28 cellular contexts compared by ENCODE assay signal in the genomic region with DNA sequence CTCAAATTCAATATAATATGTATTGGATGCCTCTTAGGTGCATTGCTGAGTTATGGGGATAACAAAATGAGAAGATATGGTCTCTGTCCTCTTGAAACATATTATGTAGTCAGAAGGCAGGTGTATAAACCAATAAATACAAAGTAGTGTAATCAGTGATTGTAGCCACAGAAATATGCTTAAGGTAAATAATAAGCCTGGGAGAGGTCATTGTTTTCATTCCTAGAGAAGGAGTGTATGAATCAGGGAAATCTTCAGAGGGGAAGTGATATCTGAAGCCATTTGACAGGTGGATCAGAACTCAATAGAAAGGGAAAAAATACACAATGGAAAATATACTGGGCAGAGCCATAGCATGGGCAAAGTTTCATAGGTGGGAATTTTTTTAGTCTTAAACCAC.
"Had no signal": no experiment of that assay in that cellular context is flagged by ENCODE, and none has a peak within 500 bp of the region (broad histone marks: within the 10 kb centered on the region; RNA-seq: fewer than 3 reads in every experiment).

No MANE protein-coding gene starts in this region.

- H3K9me3 Mint-ChIP-seq: activated CD4-positive, alpha-beta T cell treated with anti-CD3 and anti-CD28 coated beads, Interleukin-2, amount 10 ng/mL, durations not matched to agents 24 days and 14 days; activated T-cell treated with anti-CD3 and anti-CD28 coated beads, Interleukin-2, amount 50 U/mL, for 24 hours; T-helper 1 cell treated with Interleukin-12 subunit alpha and Interleukin-12 subunit beta and Interleukin-4 antibody, amounts not matched to agents 30 μg/mL and 1 μg/mL, for 36 hours; T-helper 2 cell treated with Interferon-gamma antibody and Interleukin-4, amounts not matched to agents 5 μg/mL and 100 μg/mL, for 36 hours had no signal

- H3K27ac ChIP-seq: adrenal gland, body of pancreas, SJSA1 had no signal

- H3K4me3 ChIP-seq: adrenal gland, body of pancreas, SJSA1 had no signal

- H3K9ac ChIP-seq: SK-N-SH had no signal

- H3K9me3 ChIP-seq: adrenal gland, body of pancreas, SJSA1, SK-N-SH had no signal

- H3K27me3 Mint-ChIP-seq: activated CD4-positive, alpha-beta T cell treated with anti-CD3 and anti-CD28 coated beads, Interleukin-2, amount 10 ng/mL, durations not matched to agents 24 days and 14 days; activated T-cell treated with anti-CD3 and anti-CD28 coated beads, Interleukin-2, amount 50 U/mL, for 24 hours had no signal

- H3K4me3 Mint-ChIP-seq: activated CD4-positive, alpha-beta T cell treated with anti-CD3 and anti-CD28 coated beads, Interleukin-2, amount 10 ng/mL, durations not matched to agents 24 days and 14 days; activated CD8-positive, alpha-beta T cell treated with anti-CD3 and anti-CD28 coated beads, Interleukin-2, amount 10 ng/mL, durations not matched to agents 7 days and 5 days; activated naive CD4-positive, alpha-beta T cell treated with anti-CD3 and anti-CD28 coated beads for 36 hours; activated T-cell treated with anti-CD3 and anti-CD28 coated beads, Interleukin-2, amount 50 U/mL, for 24 hours; T-helper 1 cell treated with Interleukin-12 subunit alpha and Interleukin-12 subunit beta and Interleukin-4 antibody, amounts not matched to agents 30 μg/mL and 1 μg/mL, for 36 hours; T-helper 2 cell treated with Interferon-gamma antibody and Interleukin-4, amounts not matched to agents 5 μg/mL and 100 μg/mL, for 36 hours had no signal

- H3K4me1 Mint-ChIP-seq: activated CD4-positive, alpha-beta T cell treated with anti-CD3 and anti-CD28 coated beads, Interleukin-2, amount 10 ng/mL, durations not matched to agents 24 days and 14 days had no signal

- H3K36me3 Mint-ChIP-seq: activated naive CD4-positive, alpha-beta T cell treated with anti-CD3 and anti-CD28 coated beads, Interleukin-2, amount 50 U/mL, for 72 hours had no signal

- ATAC-seq: activated CD8-positive, alpha-beta T cell treated with anti-CD3 and anti-CD28 coated beads, Interleukin-2, amount 10 ng/mL, durations not matched to agents 7 days and 5 days; activated naive CD4-positive, alpha-beta T cell treated with anti-CD3 and anti-CD28 coated beads, Interleukin-2, amount 50 U/mL, for 72 hours; body of pancreas; Panc1 had no signal

- H3K4me1 ChIP-seq: adrenal gland, body of pancreas, SJSA1 had no signal

- H3K4me2 ChIP-seq: SK-N-SH had no signal

- H3K27me3 ChIP-seq: adrenal gland, body of pancreas, SJSA1 had no signal

- H3K9me2 ChIP-seq: SK-N-SH had no signal

- H3K36me3 ChIP-seq: adrenal gland, SJSA1 had no signal

- DNase-seq: activated CD4-positive, alpha-beta T cell treated with anti-CD3 and anti-CD28 coated beads, Interleukin-2, amount 10 ng/mL, durations not matched to agents 24 days and 14 days; activated CD4-positive, alpha-beta T cell treated with anti-CD3 and anti-CD28 coated beads, Interleukin-2, amount 50 U/mL, for 4 hours; activated CD8-positive, alpha-beta T cell treated with anti-CD3 and anti-CD28 coated beads, Interleukin-2, amount 10 ng/mL, durations not matched to agents 7 days and 5 days; activated gamma-delta T cell treated with Interleukin-2 at 50 U/mL for 16 hours; activated naive CD4-positive, alpha-beta T cell treated with anti-CD3 and anti-CD28 coated beads for 36 hours; activated T-cell treated with anti-CD3 and anti-CD28 coated beads, Interleukin-2, amount 50 U/mL, for 24 hours; adrenal gland; body of pancreas; central memory CD4-positive, alpha-beta T cell; Karpas-422; NCI-H1048; NCI-H1105 treated with DMSO at 0.1 percent for 48 hours; NCI-H1436; NCI-H1694; NCI-H1930; NCI-H2107; NCI-H226; NCI-H446 treated with DMSO at 0.1 percent for 48 hours; NCI-H526; NCI-H748 treated with DMSO at 0.1 percent for 48 hours; NK-92 treated with Interleukin-12 subunit alpha and Interleukin-12 subunit beta, amount 100 ng/mL, for 24 hours; SHP77 treated with DMSO at 0.1 percent for 48 hours had no signal

- H3K27ac Mint-ChIP-seq: activated CD4-positive, alpha-beta T cell treated with anti-CD3 and anti-CD28 coated beads, Interleukin-2, amount 10 ng/mL, durations not matched to agents 24 days and 14 days; activated CD8-positive, alpha-beta T cell treated with anti-CD3 and anti-CD28 coated beads, Interleukin-2, amount 10 ng/mL, durations not matched to agents 7 days and 5 days; activated naive CD4-positive, alpha-beta T cell treated with anti-CD3 and anti-CD28 coated beads for 36 hours; activated naive CD4-positive, alpha-beta T cell treated with anti-CD3 and anti-CD28 coated beads, Interleukin-2, amount 50 U/mL, for 72 hours; activated T-cell treated with anti-CD3 and anti-CD28 coated beads, Interleukin-2, amount 50 U/mL, for 24 hours; T-helper 1 cell treated with Interleukin-12 subunit alpha and Interleukin-12 subunit beta and Interleukin-4 antibody, amounts not matched to agents 30 μg/mL and 1 μg/mL, for 36 hours; T-helper 2 cell treated with Interferon-gamma antibody and Interleukin-4, amounts not matched to agents 5 μg/mL and 100 μg/mL, for 36 hours had no signal
